ENCODE assay signal across 8 cellular contexts in the genomic region with DNA sequence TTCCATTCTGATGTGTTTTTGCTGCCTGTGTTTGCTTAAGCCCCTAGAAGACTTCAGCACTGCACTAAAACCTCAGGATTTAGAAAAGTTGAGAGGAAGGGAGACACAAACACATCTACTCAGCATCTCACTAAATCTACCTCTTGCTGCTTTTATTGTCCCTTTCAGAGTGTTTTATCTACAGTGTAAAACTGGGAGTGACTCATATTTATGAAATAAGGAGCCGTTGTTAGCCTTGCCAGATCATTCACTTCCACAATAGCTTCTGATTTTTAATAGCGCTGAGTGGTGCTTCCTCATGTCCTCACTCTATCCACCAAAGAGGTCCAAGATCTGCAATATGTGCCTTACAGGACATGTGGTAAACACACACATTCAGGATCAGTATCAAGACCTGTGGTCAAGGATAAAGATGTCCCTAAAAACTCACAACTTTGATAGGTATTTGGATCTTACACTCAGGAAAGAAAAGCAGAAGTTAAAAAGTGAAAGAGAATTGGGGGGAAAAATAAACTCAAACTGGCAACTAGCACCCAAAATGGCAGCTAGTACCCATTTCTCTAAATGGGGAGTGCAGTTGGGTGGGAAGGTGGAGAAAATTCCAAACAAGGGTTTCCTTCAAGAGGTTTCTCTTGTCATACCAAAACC. TPM values are rescaled to one million over a fixed set of nuclear protein-coding genes. Genes with fewer than 3 reads are reported as not detected.
DNase-seq lines count a peak whose midpoint lies in the region; ATAC-seq lines count a peak whose summit lies in the region.

No MANE protein-coding gene starts in this region.

- peaks cover 61% of the 10 kb centered on the region for H3K36me3 Mint-ChIP-seq in stimulated activated naive CD8-positive, alpha-beta T cell treated with anti-CD3 and anti-CD28 coated beads, Interleukin-15, Interleukin-2, amounts not matched to agents 100 ng/mL and 50 ng/mL, for 24 hours (ENCODE audit: low read depth)

- H3K4me3 Mint-ChIP-seq in stimulated activated naive CD8-positive, alpha-beta T cell treated with anti-CD3 and anti-CD28 coated beads, Interleukin-15, Interleukin-2, amounts not matched to agents 100 ng/mL and 50 ng/mL, for 24 hours = peak overlapping the region; percentile 70

- peaks cover 2% of the 10 kb centered on the region for H3K9me3 ChIP-seq in thymus (ENCODE audit: control insufficient read depth)

- H3K4me3 ChIP-seq in thymus (ENCODE audit: low read length) = no peak overlapping the region

- H3K27me3 Mint-ChIP-seq in stimulated activated naive CD8-positive, alpha-beta T cell treated with anti-CD3 and anti-CD28 coated beads, Interleukin-15, Interleukin-2, amounts not matched to agents 100 ng/mL and 50 ng/mL, for 24 hours = no peaks in the 10 kb centered on the region

- ATAC-seq in stimulated activated naive CD8-positive, alpha-beta T cell treated with anti-CD3 and anti-CD28 coated beads, Interleukin-15, Interleukin-2, amounts not matched to agents 100 U/mL and 50 U/mL, for 24 hours = no peak
- peak; percentile 45 for ATAC-seq in esophagus mucosa

- H3K36me3 ChIP-seq in thymus (ENCODE audit: control insufficient read depth, insufficient read depth) = peaks cover 4% of the 10 kb centered on the region

- H3K4me1 ChIP-seq in thymus (ENCODE audit: control insufficient read depth, insufficient read depth, low read length) = peaks cover 2% of the 10 kb centered on the region

- no peaks in the 10 kb centered on the region for H3K27me3 ChIP-seq in thymus (ENCODE audit: control insufficient read depth, insufficient read depth)

- peak overlapping the region; percentile 93 for H3K27ac Mint-ChIP-seq in stimulated activated naive CD8-positive, alpha-beta T cell treated with anti-CD3 and anti-CD28 coated beads, Interleukin-15, Interleukin-2, amounts not matched to agents 100 ng/mL and 50 ng/mL, for 24 hours

- 60% methylated on average over 2 of the region's 2 CpGs for WGBS in thymus

- H3K4me1 Mint-ChIP-seq in stimulated activated naive CD8-positive, alpha-beta T cell treated with anti-CD3 and anti-CD28 coated beads, Interleukin-15, Interleukin-2, amounts not matched to agents 100 ng/mL and 50 ng/mL, for 24 hours (ENCODE audit: low read depth) = peaks cover 89% of the 10 kb centered on the region

- no peaks in the 10 kb centered on the region for H3K9me3 Mint-ChIP-seq in stimulated activated naive CD8-positive, alpha-beta T cell treated with anti-CD3 and anti-CD28 coated beads, Interleukin-15, Interleukin-2, amounts not matched to agents 100 ng/mL and 50 ng/mL, for 24 hours

- no peak for DNase-seq in stimulated activated naive CD8-positive, alpha-beta T cell treated with anti-CD3 and anti-CD28 coated beads, Interleukin-15, Interleukin-2, amounts not matched to agents 100 U/mL and 50 U/mL, for 24 hours
- DNase-seq in LoVo (ENCODE audit: low spot score) = peak; percentile 24
- no peak for DNase-seq in HT-29 (ENCODE audit: low spot score)
- no peak for DNase-seq in activated effector memory CD4-positive, alpha-beta T cell treated with anti-CD3 and anti-CD28 coated beads, Interleukin-2, amount 50 U/mL, for 16 hours
- DNase-seq in NCI-H510A treated with DMSO at 0.1 percent for 48 hours (lab: John Stamatoyannopoulos, UW) = no peak

- H3K27ac ChIP-seq in thymus (ENCODE audit: low read depth) = peak overlapping the region; percentile 48

RNA-seq across cellular contexts. Expression of gene DUSP10, which starts 16.1 kb away (rescaled TPM):
- 3.0 TPM for total RNA-seq in esophagus mucosa
- polyA plus RNA-seq in thymus = 11.3 TPM
- 2.2 and 4.2 TPM in 2 replicates for total RNA-seq in HT-29 (2014; rRNA removed; shearing (Covaris generic))
